In the genomic region with DNA sequence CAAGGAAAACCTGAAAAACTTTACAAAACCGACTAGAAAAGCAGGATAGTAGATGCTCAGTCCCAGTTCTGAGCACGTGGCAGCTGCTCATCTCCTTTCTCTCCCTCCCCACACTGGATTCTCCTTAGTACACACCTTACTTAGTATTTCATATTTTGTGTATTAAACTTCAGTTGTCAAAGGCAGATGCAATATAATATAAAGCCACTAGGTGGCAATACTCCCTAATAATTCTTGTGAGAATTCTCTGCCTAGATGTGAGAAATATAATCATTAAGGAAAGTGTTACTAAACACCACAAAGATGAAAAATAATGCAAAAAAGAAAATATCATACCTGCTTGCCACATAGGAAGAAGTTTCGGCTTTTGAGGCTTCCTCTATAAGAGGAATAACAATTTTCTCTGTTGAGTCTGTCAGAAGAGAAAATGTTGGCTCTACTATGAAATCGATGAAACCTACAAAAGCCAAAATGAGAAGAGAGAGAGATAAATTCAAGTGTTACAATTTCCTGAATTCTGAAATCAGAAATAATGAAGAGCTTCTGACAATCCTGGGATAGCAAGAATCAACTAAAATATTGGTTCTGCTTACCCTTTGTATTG, we compare ENCODE assay signal across 8 cellular contexts.
DNase-seq lines count a peak whose midpoint lies in the region; ATAC-seq and TF ChIP-seq lines count a peak whose summit lies in the region.

No MANE protein-coding gene starts in this region.

- POLR2A ChIA-PET in GM10248 (lab: Yijun Ruan, JAX) (no interaction called here), WTC11 (lab: Charles Lee) (no interaction called here)

- no peaks in the 10 kb centered on the region for H3K4me1 Mint-ChIP-seq in WTC11

- H3K27ac ChIP-seq in stomach: no peak overlapping the region

- H3K36me3 ChIP-seq in stomach: peaks cover 0 to 4% (median 0%) of the 10 kb centered on the region in 4 donors

- H3K36me3 Mint-ChIP-seq in WTC11: peaks cover 3% of the 10 kb centered on the region; the same call in 1 of the 2 replicates

- TF ChIP-seq CTCF in GM10248 (IDR thresholded peaks at IDR 0.05; ENCODE audit: control extremely low read depth, extremely low read depth, low read depth, missing control alignments) (peak; percentile 65), HFF-Myc (IDR thresholded peaks at IDR 0.05; ENCODE audit: low read depth, low read length, missing control alignments) (peak; percentile 34), WTC11 (IDR thresholded peaks at IDR 0.05) (peak; percentile 66), stomach (IDR thresholded peaks at IDR 0.05) (peak in 5 of 7 experiments; percentile 64 to 93 (median 81))

- intact Hi-C loops in left ventricle myocardium superior (cut with micrococcal nuclease): loop anchor here (2.0 kb wide), 1 partner anchor 463 kb away; no protein-coding TSS in a partner anchor
- intact Hi-C loops in stomach (cut with DNase I; ENCODE audit: low total_unique reads): loop anchor here (5.0 kb wide), 1 partner anchor 466 kb away; no protein-coding TSS in a partner anchor

- DNase-seq in GM10248 (ENCODE audit: extremely low spot score): peak; percentile 6
- peak; percentile 15 for DNase-seq in HFF-Myc (ENCODE audit: extremely low read depth, low read depth)
- DNase-seq in NCI-H2029 (lab: John Stamatoyannopoulos, UW): peak; percentile 29
- no peak for DNase-seq in WTC11 (ENCODE audit: low spot score)
- no peak for DNase-seq in left ventricle myocardium superior
- DNase-seq in stomach: no peak
- DNase-seq in activated T-cell treated with anti-CD3 and anti-CD28 coated beads, Interleukin-2, amount 50 U/mL, for 48 hours: no peak

- peaks cover 9% of the 10 kb centered on the region for H3K9me3 Mint-ChIP-seq in WTC11

- H3K27me3 Mint-ChIP-seq in WTC11 (ENCODE audit: low read depth): peaks cover 2% of the 10 kb centered on the region; the same call in 1 of the 2 replicates

- no peak overlapping the region for H3K27ac Mint-ChIP-seq in WTC11

- TF ChIP-seq POLR2A in stomach (IDR thresholded peaks at IDR 0.05): no peak

- no peaks in the 10 kb centered on the region for H3K27me3 ChIP-seq in stomach

- H3K4me1 ChIP-seq in stomach: no peaks in the 10 kb centered on the region

- peaks cover 0 to 8% (median 0%) of the 10 kb centered on the region in 4 donors for H3K9me3 ChIP-seq in stomach

- H3K4me3 ChIP-seq in HFF-Myc (replicated peaks; ENCODE audit: low read depth, low read length) (no peak overlapping the region), stomach (no peak overlapping the region)

- 27 to 40% (median 35%) methylated on average over 4 of the region's 4 CpGs for WGBS in stomach, 5 donors

- CTCF ChIA-PET in GM10248 (lab: Yijun Ruan, JAX): interaction anchor here (0.7 to 3.5 kb wide), 15 partner anchors 8 to 796 kb away, joined by 3 to 39 read pairs (median 4); no protein-coding TSS in a partner anchor
- CTCF ChIA-PET in WTC11 (lab: Charles Lee): interaction anchor here (0.8 to 1.1 kb wide), 4 partner anchors 55 to 468 kb away, joined by 3 to 8 read pairs (median 4); no protein-coding TSS in a partner anchor

- no peak for TF ChIP-seq EP300 in stomach (IDR thresholded peaks at IDR 0.05)

- ATAC-seq in WTC11 (no peak), left ventricle myocardium superior (peak; percentile 56), HG03025 (IDR thresholded peaks at IDR 0.05; ENCODE audit: low FRiP score, unreplicated experiment) (no peak)

- no peak overlapping the region for H3K4me3 Mint-ChIP-seq in WTC11

TF ChIP-seq in WTC11, 78 proteins besides CTCF, POLR2A, EP300 and RAD21:
- TF ChIP-seq NR1H2 (CRISPR knock-in tag; IDR thresholded peaks at IDR 0.05) (no peak), CBFB (CRISPR knock-in tag; IDR thresholded peaks at IDR 0.05; ENCODE audit: low read depth) (no peak), TEAD1 (CRISPR knock-in tag; IDR thresholded peaks at IDR 0.05) (no peak), SMAD3 (CRISPR knock-in tag; IDR thresholded peaks at IDR 0.05; ENCODE audit: borderline replicate concordance) (no peak)
- TF ChIP-seq, protein P1, sequence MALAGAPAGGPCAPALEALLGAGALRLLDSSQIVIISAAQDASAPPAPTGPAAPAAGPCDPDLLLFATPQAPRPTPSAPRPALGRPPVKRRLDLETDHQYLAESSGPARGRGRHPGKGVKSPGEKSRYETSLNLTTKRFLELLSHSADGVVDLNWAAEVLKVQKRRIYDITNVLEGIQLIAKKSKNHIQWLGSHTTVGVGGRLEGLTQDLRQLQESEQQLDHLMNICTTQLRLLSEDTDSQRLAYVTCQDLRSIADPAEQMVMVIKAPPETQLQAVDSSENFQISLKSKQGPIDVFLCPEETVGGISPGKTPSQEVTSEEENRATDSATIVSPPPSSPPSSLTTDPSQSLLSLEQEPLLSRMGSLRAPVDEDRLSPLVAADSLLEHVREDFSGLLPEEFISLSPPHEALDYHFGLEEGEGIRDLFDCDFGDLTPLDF (CRISPR knock-in tag; IDR thresholded peaks at IDR 0.05): no peak
- TF ChIP-seq, protein P2, sequence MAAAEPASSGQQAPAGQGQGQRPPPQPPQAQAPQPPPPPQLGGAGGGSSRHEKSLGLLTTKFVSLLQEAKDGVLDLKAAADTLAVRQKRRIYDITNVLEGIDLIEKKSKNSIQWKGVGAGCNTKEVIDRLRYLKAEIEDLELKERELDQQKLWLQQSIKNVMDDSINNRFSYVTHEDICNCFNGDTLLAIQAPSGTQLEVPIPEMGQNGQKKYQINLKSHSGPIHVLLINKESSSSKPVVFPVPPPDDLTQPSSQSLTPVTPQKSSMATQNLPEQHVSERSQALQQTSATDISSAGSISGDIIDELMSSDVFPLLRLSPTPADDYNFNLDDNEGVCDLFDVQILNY (CRISPR knock-in tag; IDR thresholded peaks at IDR 0.05): no peak
- TF ChIP-seq, protein P3, sequence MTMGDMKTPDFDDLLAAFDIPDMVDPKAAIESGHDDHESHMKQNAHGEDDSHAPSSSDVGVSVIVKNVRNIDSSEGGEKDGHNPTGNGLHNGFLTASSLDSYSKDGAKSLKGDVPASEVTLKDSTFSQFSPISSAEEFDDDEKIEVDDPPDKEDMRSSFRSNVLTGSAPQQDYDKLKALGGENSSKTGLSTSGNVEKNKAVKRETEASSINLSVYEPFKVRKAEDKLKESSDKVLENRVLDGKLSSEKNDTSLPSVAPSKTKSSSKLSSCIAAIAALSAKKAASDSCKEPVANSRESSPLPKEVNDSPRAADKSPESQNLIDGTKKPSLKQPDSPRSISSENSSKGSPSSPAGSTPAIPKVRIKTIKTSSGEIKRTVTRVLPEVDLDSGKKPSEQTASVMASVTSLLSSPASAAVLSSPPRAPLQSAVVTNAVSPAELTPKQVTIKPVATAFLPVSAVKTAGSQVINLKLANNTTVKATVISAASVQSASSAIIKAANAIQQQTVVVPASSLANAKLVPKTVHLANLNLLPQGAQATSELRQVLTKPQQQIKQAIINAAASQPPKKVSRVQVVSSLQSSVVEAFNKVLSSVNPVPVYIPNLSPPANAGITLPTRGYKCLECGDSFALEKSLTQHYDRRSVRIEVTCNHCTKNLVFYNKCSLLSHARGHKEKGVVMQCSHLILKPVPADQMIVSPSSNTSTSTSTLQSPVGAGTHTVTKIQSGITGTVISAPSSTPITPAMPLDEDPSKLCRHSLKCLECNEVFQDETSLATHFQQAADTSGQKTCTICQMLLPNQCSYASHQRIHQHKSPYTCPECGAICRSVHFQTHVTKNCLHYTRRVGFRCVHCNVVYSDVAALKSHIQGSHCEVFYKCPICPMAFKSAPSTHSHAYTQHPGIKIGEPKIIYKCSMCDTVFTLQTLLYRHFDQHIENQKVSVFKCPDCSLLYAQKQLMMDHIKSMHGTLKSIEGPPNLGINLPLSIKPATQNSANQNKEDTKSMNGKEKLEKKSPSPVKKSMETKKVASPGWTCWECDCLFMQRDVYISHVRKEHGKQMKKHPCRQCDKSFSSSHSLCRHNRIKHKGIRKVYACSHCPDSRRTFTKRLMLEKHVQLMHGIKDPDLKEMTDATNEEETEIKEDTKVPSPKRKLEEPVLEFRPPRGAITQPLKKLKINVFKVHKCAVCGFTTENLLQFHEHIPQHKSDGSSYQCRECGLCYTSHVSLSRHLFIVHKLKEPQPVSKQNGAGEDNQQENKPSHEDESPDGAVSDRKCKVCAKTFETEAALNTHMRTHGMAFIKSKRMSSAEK (CRISPR knock-in tag; IDR thresholded peaks at IDR 0.05; ENCODE audit: borderline replicate concordance): no peak

Comparison
In these comparisons a context has a peak if more than half of its experiments do, and no peak if none do; other contexts are left out.
1. DNase-seq: peak in GM10248 (single experiment), HFF-Myc (single experiment) and NCI-H2029 (single experiment); none in WTC11 (single experiment), left ventricle myocardium superior (single experiment), stomach (single experiment) and activated T-cell treated with anti-CD3 and anti-CD28 coated beads, Interleukin-2, amount 50 U/mL, for 48 hours (0 of 2).
2. Peak in every context shown above with its lines, with median percentiles within 50 percentile points of each other: CTCF ChIP-seq.